In the genomic region with DNA sequence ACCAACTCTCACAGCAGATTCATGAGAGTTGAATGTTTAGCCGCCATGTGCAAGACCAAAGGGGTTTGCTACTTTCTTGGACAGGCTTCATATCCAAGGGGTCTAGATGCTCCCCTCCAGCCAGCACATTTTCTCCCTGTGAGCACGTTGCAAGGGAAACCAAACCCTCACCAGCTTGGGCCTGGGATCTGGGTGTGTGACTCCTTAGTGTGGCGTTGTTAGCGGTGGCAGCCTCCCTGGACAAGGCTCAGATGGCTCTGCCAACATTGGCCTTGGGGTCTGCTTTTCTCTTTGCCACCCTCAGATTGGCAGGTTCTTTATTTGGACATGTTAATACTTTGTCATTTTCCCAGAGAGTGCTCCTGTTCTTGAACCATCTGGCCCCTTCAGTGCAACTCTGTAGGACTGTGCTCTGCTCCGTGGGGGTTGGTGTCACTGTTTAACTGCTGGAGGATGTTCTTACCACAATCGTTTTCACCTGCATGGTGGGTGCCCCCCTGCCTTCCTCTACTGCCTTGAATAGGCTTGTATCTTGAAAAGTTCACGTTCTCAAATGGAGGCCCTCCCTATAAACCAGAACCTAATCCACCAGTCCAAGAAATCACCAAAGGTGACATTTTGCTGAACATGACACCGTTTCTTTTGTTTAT, we compare ENCODE assay signal across 10 cellular contexts. TPM values are rescaled to one million over a fixed set of nuclear protein-coding genes. Genes with fewer than 3 reads are reported as not detected.
DNase-seq lines count a peak whose midpoint lies in the region; ATAC-seq and TF ChIP-seq lines count a peak whose summit lies in the region.
"Had no signal": no experiment of that assay in that cellular context is flagged by ENCODE, and none has a peak within 500 bp of the region (broad histone marks: within the 10 kb centered on the region; RNA-seq: fewer than 3 reads in every experiment).

No MANE protein-coding gene starts in this region.

- BruUV-seq in IMR-90 (replicated peaks; lab: Mats Ljungman, UMichigan) = no TSS peak

- H3K27me3 ChIP-seq in IMR-90 (ENCODE audit: control insufficient read depth, insufficient read depth, low read length) = peaks cover 14% of the 10 kb centered on the region
- H3K27me3 ChIP-seq in naive thymus-derived CD4-positive, alpha-beta T cell (ENCODE audit: control insufficient read depth in 2 of 2, insufficient read depth in 2 of 2, low read length in 2 of 2) = no peaks in the 10 kb centered on the region

- no peak overlapping the region for H3K23ac ChIP-seq in IMR-90 (ENCODE audit: low read depth, low read length)

- H3K4ac ChIP-seq in IMR-90 (ENCODE audit: low read depth, low read length) = no peak overlapping the region

- no peaks in the 10 kb centered on the region; a peak in 1 of 4 replicates for H3K79me1 ChIP-seq in IMR-90 (ENCODE audit: low read depth in 1 of 2, low read length in 2 of 2)

- no peak overlapping the region for H2BK20ac ChIP-seq in IMR-90 (ENCODE audit: low read depth, low read length)

- peaks cover 11% of the 10 kb centered on the region; the same call in 1 of the 2 replicates for H3K9me1 ChIP-seq in IMR-90 (ENCODE audit: insufficient read depth, low read length)

- H4K20me1 ChIP-seq in IMR-90 (ENCODE audit: insufficient read depth, low read length) = no peaks in the 10 kb centered on the region; the same call in none of the 2 replicates

- dilution Hi-C loops in IMR-90 (cut with HindIII; ENCODE audit: low sequenced_read_pairs, unreplicated experiment) = no loop called here

- H3K18ac ChIP-seq in IMR-90 (ENCODE audit: low read depth, low read length) = no peak overlapping the region

- WGBS in IMR-90 (ENCODE audit: extremely low coverage in 2 of 2, insufficient read length in 1 of 2), 2 experiments = 80% methylated on average over 1 of the region's 8 CpGs; no CpG with 5 or more reads in 1 of the 2 experiments

- H3K27ac ChIP-seq in IMR-90 (ENCODE audit: insufficient read depth, low read length) = no peak overlapping the region
- peak overlapping the region; percentile 92 for H3K27ac ChIP-seq in naive thymus-derived CD4-positive, alpha-beta T cell (ENCODE audit: low read depth, low read length)
- H3K27ac ChIP-seq: neural progenitor cell had no signal

- peaks cover 14 to 35% of the 10 kb centered on the region in 2 donors for H3K36me3 Mint-ChIP-seq in CD14-positive monocyte
- no peaks in the 10 kb centered on the region for H3K36me3 Mint-ChIP-seq in activated T-helper 17 cell treated with anti-CD3 and anti-CD28 coated beads, Interleukin-2, amount 50 U/mL, for 72 hours (ENCODE audit: low read depth)
- peaks cover 0 to 21% (median 10%) of the 10 kb centered on the region in 5 donors for H3K36me3 Mint-ChIP-seq in naive thymus-derived CD4-positive, alpha-beta T cell
- H3K36me3 Mint-ChIP-seq: neural progenitor cell had no signal

- no peak overlapping the region for H4K8ac ChIP-seq in IMR-90 (ENCODE audit: low read depth in 2 of 2, low read length in 2 of 2)

- H3K56ac ChIP-seq in IMR-90 (ENCODE audit: extremely low read depth, insufficient read depth, low read length) = no peak overlapping the region

- H3K9me3 ChIP-seq in IMR-90 (ENCODE audit: control insufficient read depth, insufficient read depth, low read length) = no peaks in the 10 kb centered on the region
- H3K9me3 ChIP-seq in naive thymus-derived CD4-positive, alpha-beta T cell (ENCODE audit: control insufficient read depth in 2 of 3, low read length in 3 of 3) = no peaks in the 10 kb centered on the region

- peaks cover 0 to 8% (median 0%) of the 10 kb centered on the region in 7 donors for H3K9me3 Mint-ChIP-seq in CD14-positive monocyte
- H3K9me3 Mint-ChIP-seq in activated T-helper 17 cell treated with anti-CD3 and anti-CD28 coated beads, Interleukin-2, amount 50 U/mL, for 72 hours = no peaks in the 10 kb centered on the region
- peaks cover 0 to 6% (median 0%) of the 10 kb centered on the region in 11 donors for H3K9me3 Mint-ChIP-seq in naive thymus-derived CD4-positive, alpha-beta T cell
- H3K9me3 Mint-ChIP-seq: neural progenitor cell had no signal

- no peak overlapping the region for H2BK15ac ChIP-seq in IMR-90 (ENCODE audit: low read depth, low read length)

- H2BK120ac ChIP-seq in IMR-90 (ENCODE audit: low read depth, low read length) = no peak overlapping the region

- H3K4me1 Mint-ChIP-seq in CD14-positive monocyte = peaks cover 85% of the 10 kb centered on the region
- peaks cover 41% of the 10 kb centered on the region for H3K4me1 Mint-ChIP-seq in activated T-helper 17 cell treated with anti-CD3 and anti-CD28 coated beads, Interleukin-2, amount 50 U/mL, for 72 hours
- H3K4me1 Mint-ChIP-seq in naive thymus-derived CD4-positive, alpha-beta T cell = peaks cover 60 to 100% (median 93%) of the 10 kb centered on the region in 7 donors

- H2AK9ac ChIP-seq in IMR-90 (replicated peaks; ENCODE audit: low read depth, low read length, poor library complexity) = no peak overlapping the region

- no peak overlapping the region for H3K4me2 ChIP-seq in IMR-90 (ENCODE audit: low read depth, low read length)

- H3K4me3 ChIP-seq in IMR-90 (ENCODE audit: insufficient read depth, low read depth, low read length) = no peak overlapping the region
- H3K4me3 ChIP-seq in naive thymus-derived CD4-positive, alpha-beta T cell (ENCODE audit: low read length) = peak overlapping the region; percentile 21
- H3K4me3 ChIP-seq: neural progenitor cell had no signal

- no peak overlapping the region for H2BK5ac ChIP-seq in IMR-90 (ENCODE audit: low read depth, low read length, poor library complexity, severe bottlenecking)

- TF ChIP-seq POLR2A in IMR-90 (IDR thresholded peaks at IDR 0.05; ENCODE audit: low read depth, low read length) = no peak

- H3K4me1 ChIP-seq in IMR-90 (ENCODE audit: control insufficient read depth, insufficient read depth, low read length) = peaks cover 34% of the 10 kb centered on the region
- peaks cover 82% of the 10 kb centered on the region in 2 donors for H3K4me1 ChIP-seq in naive thymus-derived CD4-positive, alpha-beta T cell (ENCODE audit: control insufficient read depth in 2 of 2, insufficient read depth in 2 of 2, low read length in 2 of 2)

- POLR2A ChIA-PET in IMR-90 (lab: Charles Lee; ENCODE audit: unreplicated experiment) = no interaction called here
- POLR2A ChIA-PET in naive thymus-derived CD4-positive, alpha-beta T cell (lab: Charles Lee) = interaction anchor here (2.5 to 3.6 kb wide), 2 partner anchors 13 to 43 kb away, joined by 15 to 30 read pairs; partner anchors contain the start of gene ABCG1

- in situ Hi-C loops in IMR-90 (cut with MboI; ENCODE audit: low sequenced_read_pairs) (no loop called here), KBM-7 (cut with MboI; ENCODE audit: low pct_unique_long_range_greater_than_20kb, low sequenced_read_pairs) (no loop called here)

- CTCF ChIA-PET in IMR-90 (lab: Yijun Ruan, JAX) = no interaction called here
- CTCF ChIA-PET in naive thymus-derived CD4-positive, alpha-beta T cell (lab: Charles Lee) = interaction anchor here (1.1 to 1.3 kb wide), 3 partner anchors 12 to 68 kb away, joined by 3 to 4 read pairs (median 3); no protein-coding TSS in a partner anchor

- peak overlapping the region; percentile 27 to 81 for H3K4me3 Mint-ChIP-seq in CD14-positive monocyte
- H3K4me3 Mint-ChIP-seq in activated T-helper 17 cell treated with anti-CD3 and anti-CD28 coated beads, Interleukin-2, amount 50 U/mL, for 72 hours = peak overlapping the region; percentile 76
- peak overlapping the region; percentile 2 to 86 (median 76) for H3K4me3 Mint-ChIP-seq in naive thymus-derived CD4-positive, alpha-beta T cell
- H3K4me3 Mint-ChIP-seq: neural progenitor cell had no signal

- no peaks in the 10 kb centered on the region for H3K36me3 ChIP-seq in IMR-90 (ENCODE audit: control insufficient read depth, insufficient read depth, low read length)
- no peaks in the 10 kb centered on the region for H3K36me3 ChIP-seq in naive thymus-derived CD4-positive, alpha-beta T cell (ENCODE audit: control insufficient read depth in 2 of 3, insufficient read depth in 3 of 3, low read length in 3 of 3)
- H3K36me3 ChIP-seq: neural progenitor cell had no signal

- DNase-seq in CD14-positive monocyte (ENCODE audit: low spot score) (no peak), IMR-90 (no peak), KG1 (lab: John Stamatoyannopoulos, UW) (no peak), EL (no peak), GDM1 (lab: John Stamatoyannopoulos, UW) (no peak), KBM-7 (no peak)
- DNase-seq in naive thymus-derived CD4-positive, alpha-beta T cell = peak in 5 of 9 donors; percentile 25 to 38 (median 33)
- DNase-seq: NCI-H2227 treated with DMSO at 0.1 percent for 48 hours had no signal

- H4K5ac ChIP-seq in IMR-90 (ENCODE audit: low read depth, low read length) = no peak overlapping the region

- no peak overlapping the region for H3K9ac ChIP-seq in IMR-90 (ENCODE audit: low read depth, low read length)
- H3K9ac ChIP-seq: neural progenitor cell had no signal

- no peak overlapping the region for H4K91ac ChIP-seq in IMR-90 (ENCODE audit: insufficient read depth, low read depth, low read length)

- TF ChIP-seq RAD21 in IMR-90 (IDR thresholded peaks at IDR 0.05; ENCODE audit: low read length) = no peak

- peak overlapping the region; percentile 24 for H2AK5ac ChIP-seq in IMR-90 (ENCODE audit: low read depth, low read length)

- ATAC-seq in IMR-90 (ENCODE audit: low read depth) = no peak
- ATAC-seq in activated T-helper 17 cell treated with anti-CD3 and anti-CD28 coated beads, Interleukin-2, amount 50 U/mL, for 72 hours (replicated peaks) = no peak
- no peak for ATAC-seq in naive thymus-derived CD4-positive, alpha-beta T cell

- intact Hi-C loops in CD14-positive monocyte (cut with micrococcal nuclease) (loop anchor here in 1 of 2 donors (2.0 to 10.0 kb wide), 2 partner anchors 34 to 218 kb away; partner anchors contain the start of gene ZBTB21), IMR-90 (cut with micrococcal nuclease) (no loop called here)
- intact Hi-C loops in naive thymus-derived CD4-positive, alpha-beta T cell (cut with micrococcal nuclease) = loop anchor here in 1 of 2 donors (5.0 to 10.0 kb wide), 4 partner anchors 168 to 808 kb away; partner anchors contain the start of genes MX1 and PKNOX1

- H2AFZ ChIP-seq in IMR-90 (replicated peaks; ENCODE audit: low read length, poor library complexity) = no peak overlapping the region
- H2AFZ ChIP-seq: neural progenitor cell had no signal

- H3K27ac Mint-ChIP-seq in CD14-positive monocyte = peak overlapping the region; percentile 95 to 98 (median 97)
- H3K27ac Mint-ChIP-seq in activated T-helper 17 cell treated with anti-CD3 and anti-CD28 coated beads, Interleukin-2, amount 50 U/mL, for 72 hours = peak overlapping the region; percentile 81
- H3K27ac Mint-ChIP-seq in naive thymus-derived CD4-positive, alpha-beta T cell = peak overlapping the region; percentile 70 to 96 (median 91)
- H3K27ac Mint-ChIP-seq: neural progenitor cell had no signal

- H3K14ac ChIP-seq in IMR-90 (replicated peaks; ENCODE audit: low read depth, low read length) = no peak overlapping the region

- H3K27me3 Mint-ChIP-seq in CD14-positive monocyte (ENCODE audit: low read depth in 3 of 3) = peaks cover 1 to 8% (median 3%) of the 10 kb centered on the region in 3 donors
- H3K27me3 Mint-ChIP-seq in activated T-helper 17 cell treated with anti-CD3 and anti-CD28 coated beads, Interleukin-2, amount 50 U/mL, for 72 hours = no peaks in the 10 kb centered on the region
- no peaks in the 10 kb centered on the region for H3K27me3 Mint-ChIP-seq in naive thymus-derived CD4-positive, alpha-beta T cell

- TF ChIP-seq CTCF in CD14-positive monocyte (IDR thresholded peaks at IDR 0.05) (no peak), IMR-90 (conservative IDR thresholded peaks at IDR 0.05; ENCODE audit: low read depth, low read length) (no peak)

RNA-seq across cellular contexts. Expression of gene ABCG1, which starts 13.4 kb away (rescaled TPM):
- polyA plus RNA-seq in CD14-positive monocyte = 1 to 10 TPM; 3.5 to 5.2 TPM
- total RNA-seq in IMR-90 (2012; rRNA removed) = under 0.01 and 0.36 TPM in 2 replicates
- 0.14 and 0.19 TPM in 2 replicates for polyA plus RNA-seq in IMR-90 (2012; rRNA removed)
- polyA plus RNA-seq in IMR-90 (2012; cell fraction: cytosol; rRNA removed) = 0.13 and 0.23 TPM in 2 replicates
- polyA plus RNA-seq in IMR-90 (2012; cell fraction: nucleus; rRNA removed; ENCODE audit: low replicate concordance) = 0.20 and 0.23 TPM in 2 replicates
- total RNA-seq in activated T-helper 17 cell treated with anti-CD3 and anti-CD28 coated beads, Interleukin-2, amount 50 U/mL, for 72 hours = 1 to 10 TPM; 3.1 to 8.2 TPM
- 10 to 100 TPM in 3 of 5 experiments, under 1 TPM in 2; 0.67 to 49.7 (median 17.0) TPM for total RNA-seq in naive thymus-derived CD4-positive, alpha-beta T cell
- polyA plus RNA-seq in naive thymus-derived CD4-positive, alpha-beta T cell = 10 to 100 TPM; 11.1 to 25.3 TPM

Comparison
In these comparisons a context has a peak if more than half of its experiments do, and no peak if none do; other contexts are left out.
1. DNase-seq: peak in naive thymus-derived CD4-positive, alpha-beta T cell (5 of 9); none in CD14-positive monocyte (single experiment), IMR-90 (single experiment), KG1 (single experiment), EL (single experiment), GDM1 (single experiment) and KBM-7 (single experiment).
2. Peak in every context shown above with its lines, with median percentiles within 50 percentile points of each other: H3K27ac Mint-ChIP-seq and H3K4me3 Mint-ChIP-seq.